Comparison of ENCODE assay signal across 22 cellular contexts in the genomic region with DNA sequence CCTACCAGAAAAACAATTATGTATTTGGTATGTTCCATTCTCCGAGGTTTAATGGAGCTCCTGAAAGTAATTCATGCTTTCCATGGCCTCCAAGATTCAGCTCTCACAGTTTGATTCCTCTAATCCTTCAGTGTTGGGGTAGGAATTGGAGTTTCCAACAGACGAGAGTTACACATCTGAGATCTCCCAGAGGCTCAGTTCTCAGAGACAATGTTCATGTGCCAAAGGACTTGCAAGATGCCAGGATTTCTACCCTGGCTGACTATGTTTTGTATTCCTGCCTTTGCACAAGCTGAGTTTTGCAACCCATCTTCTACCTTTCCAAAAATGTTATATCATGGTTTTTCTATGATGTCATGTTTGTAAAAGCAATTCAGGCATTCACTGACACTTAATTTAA.
DNase-seq lines count a peak whose midpoint lies in the region; ATAC-seq, FAIRE-seq and TF ChIP-seq lines count a peak whose summit lies in the region.
"Had no signal": no experiment of that assay in that cellular context is flagged by ENCODE, and none has a peak within 500 bp of the region (broad histone marks: within the 10 kb centered on the region; RNA-seq: fewer than 3 reads in every experiment).

No MANE protein-coding gene starts in this region.

- H3K4me1 ChIP-seq in HepG2 (ENCODE audit: insufficient read depth, low read length) (no peaks in the 10 kb centered on the region), right lobe of liver (no peaks in the 10 kb centered on the region)
- H3K4me1 ChIP-seq: BE2C had no signal

- H3K9ac ChIP-seq in HepG2 (ENCODE audit: insufficient read depth, low read depth, low read length): no peak overlapping the region

- H3K4me2 ChIP-seq in HepG2 (ENCODE audit: low read depth, low read length): no peak overlapping the region
- H3K4me2 ChIP-seq: GM23338 had no signal

- POLR2A ChIA-PET in HepG2 (lab: Yijun Ruan, JAX): no interaction called here

- no peaks in the 10 kb centered on the region for H3K79me2 ChIP-seq in HepG2 (ENCODE audit: insufficient read depth, low read length)

- no peaks in the 10 kb centered on the region for H3K36me3 Mint-ChIP-seq in nephron (ENCODE audit: low read depth)
- H3K36me3 Mint-ChIP-seq: CD4-positive, CD25-positive, alpha-beta regulatory T cell; CD8-positive, alpha-beta memory T cell; IgD-negative memory B cell had no signal

- DNase-seq in HepG2 (ENCODE audit: low spot score) (no peak), right lobe of liver (no peak), fibroblast of the aortic adventitia (ENCODE audit: low read depth) (peak; percentile 42), AG20443 (ENCODE audit: low spot score) (no peak)
- DNase-seq: BE2C; C1 segment of cervical spinal cord; CD4-positive, CD25-positive, alpha-beta regulatory T cell; CD8-positive, alpha-beta memory T cell; COR-L47; DMS 273 treated with DMSO at 0.1 percent for 48 hours; DMS53; DND-41; EL; HFFc6 had no signal

- H3K9me3 Mint-ChIP-seq in nephron: no peaks in the 10 kb centered on the region
- H3K9me3 Mint-ChIP-seq: GM23338, HFFc6, IgD-negative memory B cell had no signal

- no peaks in the 10 kb centered on the region for H3K27me3 Mint-ChIP-seq in nephron (ENCODE audit: low read depth)
- H3K27me3 Mint-ChIP-seq: CD4-positive, CD25-positive, alpha-beta regulatory T cell; IgD-negative memory B cell had no signal

- CTCF ChIA-PET in HepG2 (lab: Yijun Ruan, JAX; ENCODE audit: low intra/inter-chr PET ratio, low total read pairs): no interaction called here

- TF ChIP-seq POLR2A in HepG2 (IDR thresholded peaks at IDR 0.05; ENCODE audit: insufficient read depth in 1 of 2, low read depth in 2 of 2, low read length in 2 of 2) (no peak), right lobe of liver (IDR thresholded peaks at IDR 0.05) (no peak)

- H3K4me3 ChIP-seq in HepG2 (replicated peaks in 1 of 3; ENCODE audit: insufficient read depth in 1 of 3, low read depth in 2 of 3, low read length in 3 of 3): no peak overlapping the region
- no peak overlapping the region for H3K4me3 ChIP-seq in right lobe of liver
- H3K4me3 ChIP-seq in fibroblast of the aortic adventitia (ENCODE audit: low read depth, low read length): no peak overlapping the region
- H3K4me3 ChIP-seq: GM12878, GM23338 had no signal

- H2AFZ ChIP-seq in HepG2 (ENCODE audit: low read length): no peak overlapping the region
- H2AFZ ChIP-seq: GM23338 had no signal

- intact Hi-C loops in HepG2 (cut with micrococcal nuclease; ENCODE audit: unreplicated experiment): no loop called here
- intact Hi-C loops in right lobe of liver (cut with DNase I): no loop called here

- no peak for TF ChIP-seq RAD21 in HepG2 (CRISPR knock-in tag; IDR thresholded peaks at IDR 0.05)

- H3K4me1 Mint-ChIP-seq in nephron: peaks cover 13% of the 10 kb centered on the region
- H3K4me1 Mint-ChIP-seq: CD4-positive, CD25-positive, alpha-beta regulatory T cell; CD8-positive, alpha-beta memory T cell; IgD-negative memory B cell had no signal

- H3K4me3 Mint-ChIP-seq in nephron: no peak overlapping the region
- H3K4me3 Mint-ChIP-seq: CD4-positive, CD25-positive, alpha-beta regulatory T cell; CD8-positive, alpha-beta memory T cell; GM23338; HFFc6; IgD-negative memory B cell had no signal

- ATAC-seq in HepG2 (no peak), right lobe of liver (no peak), HG02763 (IDR thresholded peaks at IDR 0.05; ENCODE audit: unreplicated experiment) (no peak)
- ATAC-seq: GM12878, GM23338, HCT116 had no signal

- H3K27ac Mint-ChIP-seq in nephron: peak overlapping the region; percentile 16 to 59 (median 21)
- H3K27ac Mint-ChIP-seq: CD4-positive, CD25-positive, alpha-beta regulatory T cell; CD8-positive, alpha-beta memory T cell; GM23338; HFFc6; IgD-negative memory B cell had no signal

- WGBS in HepG2 (ENCODE audit: low lambda C conversion rate): 0% methylated on average over 2 of the region's 2 CpGs
- 44% methylated on average over 2 of the region's 2 CpGs for WGBS in right lobe of liver (ENCODE audit: insufficient coverage, low coverage, low lambda C conversion rate, missing lambda C conversion rate)

- H3K36me3 ChIP-seq in HepG2 (replicated peaks in 1 of 2; ENCODE audit: control insufficient read depth in 1 of 2, insufficient read depth in 2 of 2, low read length in 2 of 2): no peaks in the 10 kb centered on the region
- H3K36me3 ChIP-seq in right lobe of liver: no peaks in the 10 kb centered on the region
- H3K36me3 ChIP-seq: BE2C had no signal

- H4K20me1 ChIP-seq in HepG2 (ENCODE audit: insufficient read depth, low read length): no peaks in the 10 kb centered on the region

- no TSS peak for BruUV-seq in HepG2 (replicated peaks; lab: Mats Ljungman, UMichigan)

- in situ Hi-C loops in HepG2 (cut with HindIII; ENCODE audit: extremely low pct_ligation_motif_present, low pct_unique_long_range_greater_than_20kb): no loop called here

- H3K9me3 ChIP-seq in HepG2 (ENCODE audit: low read length) (no peaks in the 10 kb centered on the region), right lobe of liver (no peaks in the 10 kb centered on the region)
- H3K9me3 ChIP-seq: BE2C had no signal

- TF ChIP-seq EP300 in HepG2 (IDR thresholded peaks at IDR 0.05; ENCODE audit: low read depth in 2 of 2, low read length in 2 of 2) (no peak), HepG2 (CRISPR knock-in tag; IDR thresholded peaks at IDR 0.05; ENCODE audit: borderline replicate concordance) (no peak)

- no peak overlapping the region for H3K27ac ChIP-seq in HepG2 (ENCODE audit: extremely low read length, insufficient read depth, low read length)
- no peak overlapping the region for H3K27ac ChIP-seq in right lobe of liver

- TF ChIP-seq CTCF in HepG2 (CRISPR knock-in tag; IDR thresholded peaks at IDR 0.05) (no peak), right lobe of liver (IDR thresholded peaks at IDR 0.05) (no peak), fibroblast of the aortic adventitia (IDR thresholded peaks at IDR 0.05; ENCODE audit: insufficient read depth, low read length) (no peak), nephron (IDR thresholded peaks at IDR 0.05; ENCODE audit: unreplicated experiment in 3 of 3) (no peak)

- H3K27me3 ChIP-seq in HepG2 (ENCODE audit: control insufficient read depth in 1 of 2, insufficient read depth in 2 of 2, low read length in 2 of 2) (no peaks in the 10 kb centered on the region; a peak in 1 of 5 replicates), right lobe of liver (peaks cover 0 to 4% of the 10 kb centered on the region in 2 donors)
- H3K27me3 ChIP-seq: BE2C had no signal

- FAIRE-seq in HepG2 (lab: Jason Lieb, UNC): no peak
- FAIRE-seq: GM12878, H54, HTR-8/SVneo had no signal

TF ChIP-seq in HepG2, 621 proteins besides CTCF, POLR2A, EP300 and RAD21:
- TF ChIP-seq, protein P1, sequence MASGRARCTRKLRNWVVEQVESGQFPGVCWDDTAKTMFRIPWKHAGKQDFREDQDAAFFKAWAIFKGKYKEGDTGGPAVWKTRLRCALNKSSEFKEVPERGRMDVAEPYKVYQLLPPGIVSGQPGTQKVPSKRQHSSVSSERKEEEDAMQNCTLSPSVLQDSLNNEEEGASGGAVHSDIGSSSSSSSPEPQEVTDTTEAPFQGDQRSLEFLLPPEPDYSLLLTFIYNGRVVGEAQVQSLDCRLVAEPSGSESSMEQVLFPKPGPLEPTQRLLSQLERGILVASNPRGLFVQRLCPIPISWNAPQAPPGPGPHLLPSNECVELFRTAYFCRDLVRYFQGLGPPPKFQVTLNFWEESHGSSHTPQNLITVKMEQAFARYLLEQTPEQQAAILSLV (CRISPR knock-in tag; IDR thresholded peaks at IDR 0.05; ENCODE audit: borderline replicate concordance): no peak
- peak; percentile 31; the same call in 1 of the 2 replicates for TF ChIP-seq ATF7 (IDR thresholded peaks at IDR 0.05)
- TF ChIP-seq ATF7 (CRISPR knock-in tag; IDR thresholded peaks at IDR 0.05): no peak
